ENCODE assay signal across 1 cellular context in genomic region chr19:49840736-49841249, GRCh38.
TF ChIP-seq lines count a peak whose summit lies in the region.

No MANE protein-coding gene starts in this region.

TF ChIP-seq in WTC11, 78 proteins besides CTCF, POLR2A, EP300 and RAD21 (continued from another document):
- TF ChIP-seq, protein P1, sequence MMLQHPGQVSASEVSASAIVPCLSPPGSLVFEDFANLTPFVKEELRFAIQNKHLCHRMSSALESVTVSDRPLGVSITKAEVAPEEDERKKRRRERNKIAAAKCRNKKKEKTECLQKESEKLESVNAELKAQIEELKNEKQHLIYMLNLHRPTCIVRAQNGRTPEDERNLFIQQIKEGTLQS (CRISPR knock-in tag; conservative IDR thresholded peaks at IDR 0.05) = no peak
- TF ChIP-seq SMAD3 (CRISPR knock-in tag; IDR thresholded peaks at IDR 0.05; ENCODE audit: borderline replicate concordance) = no peak
- TF ChIP-seq ZNF317 (CRISPR knock-in tag; IDR thresholded peaks at IDR 0.05; ENCODE audit: borderline replicate concordance, low read depth) = no peak
- TF ChIP-seq, protein P2, sequence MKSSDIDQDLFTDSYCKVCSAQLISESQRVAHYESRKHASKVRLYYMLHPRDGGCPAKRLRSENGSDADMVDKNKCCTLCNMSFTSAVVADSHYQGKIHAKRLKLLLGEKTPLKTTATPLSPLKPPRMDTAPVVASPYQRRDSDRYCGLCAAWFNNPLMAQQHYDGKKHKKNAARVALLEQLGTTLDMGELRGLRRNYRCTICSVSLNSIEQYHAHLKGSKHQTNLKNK (CRISPR knock-in tag; IDR thresholded peaks at IDR 0.05) = no peak
- no peak for TF ChIP-seq TEAD1 (CRISPR knock-in tag; IDR thresholded peaks at IDR 0.05)
- TF ChIP-seq E2F5 (CRISPR knock-in tag; IDR thresholded peaks at IDR 0.05) = no peak
